In genomic region chr2:12824304-12824761, GRCh38 we compare ENCODE assay signal across 11 cellular contexts.
DNase-seq lines count a peak whose midpoint lies in the region; ATAC-seq and TF ChIP-seq lines count a peak whose summit lies in the region.
"Had no signal": no experiment of that assay in that cellular context is flagged by ENCODE, and none has a peak within 500 bp of the region (broad histone marks: within the 10 kb centered on the region; RNA-seq: fewer than 3 reads in every experiment).

No MANE protein-coding gene starts in this region.

- no peaks in the 10 kb centered on the region for H3K36me3 ChIP-seq in GM23338 (ENCODE audit: insufficient read depth)
- H3K36me3 ChIP-seq in ascending aorta = no peaks in the 10 kb centered on the region
- H3K36me3 ChIP-seq in hepatocyte (replicated peaks; ENCODE audit: insufficient read depth, low read depth) = no peaks in the 10 kb centered on the region

- H3K36me3 Mint-ChIP-seq in GM23338 (ENCODE audit: low read depth) = no peaks in the 10 kb centered on the region
- H3K36me3 Mint-ChIP-seq: memory B cell had no signal

- H3K9me3 ChIP-seq in ascending aorta (no peaks in the 10 kb centered on the region), hepatocyte (ENCODE audit: low read depth) (no peaks in the 10 kb centered on the region)

- H3F3A ChIP-seq in GM23338 (replicated peaks; ENCODE audit: low read depth) = no peaks in the 10 kb centered on the region

- H2AFZ ChIP-seq in GM23338 (peak overlapping the region; percentile 76; the same call in 1 of the 2 replicates), hepatocyte (no peak overlapping the region)

- peaks cover 5% of the 10 kb centered on the region for H3K27me3 Mint-ChIP-seq in GM23338 (ENCODE audit: insufficient read depth, low read depth, poor library complexity)

- WGBS in hepatocyte (ENCODE audit: low lambda C conversion rate, missing lambda C conversion rate) = 72% methylated on average over 3 of the region's 3 CpGs

- peaks cover 8% of the 10 kb centered on the region; the same call in 1 of the 2 replicates for H3K9me2 ChIP-seq in GM23338 (ENCODE audit: insufficient read depth)
- no peaks in the 10 kb centered on the region for H3K9me2 ChIP-seq in hepatocyte (replicated peaks; ENCODE audit: insufficient read depth)

- H3K79me2 ChIP-seq in GM23338 (replicated peaks; ENCODE audit: insufficient read depth) (no peaks in the 10 kb centered on the region), hepatocyte (no peaks in the 10 kb centered on the region)

- no peaks in the 10 kb centered on the region for H3K27me3 ChIP-seq in GM23338 (ENCODE audit: insufficient read depth)
- no peaks in the 10 kb centered on the region for H3K27me3 ChIP-seq in ascending aorta
- no peaks in the 10 kb centered on the region for H3K27me3 ChIP-seq in hepatocyte

- no peak for DNase-seq in GM23338 (ENCODE audit: low spot score)
- DNase-seq in ascending aorta (ENCODE audit: low spot score in 2 of 2) = no peak
- DNase-seq in hepatocyte (ENCODE audit: low spot score) = peak; percentile 18
- DNase-seq in HuH-7.5 (ENCODE audit: low spot score) = no peak
- DNase-seq in activated CD4-positive, alpha-beta T cell treated with anti-CD3 and anti-CD28 coated beads for 48 hours = no peak
- no peak for DNase-seq in kidney glomerular epithelial cell (lab: John Stamatoyannopoulos, UW)
- DNase-seq: activated T-cell treated with anti-CD3 and anti-CD28 coated beads, Interleukin-2, amount 50 U/mL, for 1 hour; T-helper 1 cell had no signal

- H3K27ac ChIP-seq in GM23338 (ENCODE audit: low read depth) (no peak overlapping the region), ascending aorta (peak overlapping the region; percentile 52 to 68), hepatocyte (no peak overlapping the region), skin epidermis (peak overlapping the region in 14 of 21 experiments; percentile 16 to 77 (median 41))

- peaks cover 13% of the 10 kb centered on the region for H3K4me1 Mint-ChIP-seq in GM23338

- no peak for ATAC-seq in GM23338
- no peak for ATAC-seq in HG03135 (IDR thresholded peaks at IDR 0.05; ENCODE audit: unreplicated experiment)

- H3K4me2 ChIP-seq in GM23338 (no peak overlapping the region), hepatocyte (no peak overlapping the region)

- no peak overlapping the region for H3K4me3 Mint-ChIP-seq in GM23338
- H3K4me3 Mint-ChIP-seq: memory B cell had no signal

- intact Hi-C loops in ascending aorta (cut with DNase I) = no loop called here

- no peaks in the 10 kb centered on the region for H3K9me3 Mint-ChIP-seq in GM23338
- H3K9me3 Mint-ChIP-seq: memory B cell had no signal

- H3K4me3 ChIP-seq in GM23338 (no peak overlapping the region), ascending aorta (no peak overlapping the region), hepatocyte (no peak overlapping the region), skin epidermis (no peak overlapping the region)

- H4K20me1 ChIP-seq in GM23338 (replicated peaks; ENCODE audit: insufficient read depth) = no peaks in the 10 kb centered on the region
- H4K20me1 ChIP-seq in hepatocyte (ENCODE audit: insufficient read depth, poor library complexity, severe bottlenecking) = no peaks in the 10 kb centered on the region

- no peak for TF ChIP-seq CTCF in GM23338 (conservative IDR thresholded peaks at IDR 0.05; ENCODE audit: low read depth in 2 of 2)
- no peak for TF ChIP-seq CTCF in ascending aorta (IDR thresholded peaks at IDR 0.05)
- TF ChIP-seq CTCF in hepatocyte (IDR thresholded peaks at IDR 0.05; ENCODE audit: poor library complexity) = no peak

- no peak overlapping the region for H3K27ac Mint-ChIP-seq in GM23338
- H3K27ac Mint-ChIP-seq: memory B cell had no signal

- H3K4me1 ChIP-seq in GM23338 (ENCODE audit: insufficient read depth) = peaks cover 5% of the 10 kb centered on the region; the same call in 1 of the 2 replicates
- H3K4me1 ChIP-seq in ascending aorta = peaks cover 3 to 5% of the 10 kb centered on the region in 2 donors
- peaks cover 5% of the 10 kb centered on the region for H3K4me1 ChIP-seq in hepatocyte (ENCODE audit: insufficient read depth)

TF ChIP-seq in GM23338, 12 proteins besides CTCF, POLR2A, EP300 and RAD21:
- TF ChIP-seq CREB1 (CRISPR knock-in tag; IDR thresholded peaks at IDR 0.05; ENCODE audit: low read depth) = no peak
- TF ChIP-seq JUNB (IDR thresholded peaks at IDR 0.05; ENCODE audit: unreplicated experiment) = no peak
- no peak for TF ChIP-seq POLR2AphosphoS5 (IDR thresholded peaks at IDR 0.05; ENCODE audit: low read depth)
- TF ChIP-seq REST (IDR thresholded peaks at IDR 0.05; ENCODE audit: unreplicated experiment) = no peak
- TF ChIP-seq NANOG (IDR thresholded peaks at IDR 0.05; ENCODE audit: borderline replicate concordance) = no peak
- TF ChIP-seq ZNF114 (CRISPR knock-in tag; IDR thresholded peaks at IDR 0.05) = no peak
- TF ChIP-seq EZH2 (IDR thresholded peaks at IDR 0.05; ENCODE audit: low read depth, unreplicated experiment) = no peak
- TF ChIP-seq ETS1 (IDR thresholded peaks at IDR 0.05) = no peak
- no peak for TF ChIP-seq EZH2phosphoT487 (IDR thresholded peaks at IDR 0.05; ENCODE audit: unreplicated experiment)

Comparison
In these comparisons a context has a peak if more than half of its experiments do, and no peak if none do; other contexts are left out.
1. H3K27ac ChIP-seq: peak in ascending aorta (2 of 2) and skin epidermis (14 of 21); none in GM23338 (single experiment) and hepatocyte (single experiment).